Comparison of ENCODE assay signal across 8 cellular contexts in the genomic region with DNA sequence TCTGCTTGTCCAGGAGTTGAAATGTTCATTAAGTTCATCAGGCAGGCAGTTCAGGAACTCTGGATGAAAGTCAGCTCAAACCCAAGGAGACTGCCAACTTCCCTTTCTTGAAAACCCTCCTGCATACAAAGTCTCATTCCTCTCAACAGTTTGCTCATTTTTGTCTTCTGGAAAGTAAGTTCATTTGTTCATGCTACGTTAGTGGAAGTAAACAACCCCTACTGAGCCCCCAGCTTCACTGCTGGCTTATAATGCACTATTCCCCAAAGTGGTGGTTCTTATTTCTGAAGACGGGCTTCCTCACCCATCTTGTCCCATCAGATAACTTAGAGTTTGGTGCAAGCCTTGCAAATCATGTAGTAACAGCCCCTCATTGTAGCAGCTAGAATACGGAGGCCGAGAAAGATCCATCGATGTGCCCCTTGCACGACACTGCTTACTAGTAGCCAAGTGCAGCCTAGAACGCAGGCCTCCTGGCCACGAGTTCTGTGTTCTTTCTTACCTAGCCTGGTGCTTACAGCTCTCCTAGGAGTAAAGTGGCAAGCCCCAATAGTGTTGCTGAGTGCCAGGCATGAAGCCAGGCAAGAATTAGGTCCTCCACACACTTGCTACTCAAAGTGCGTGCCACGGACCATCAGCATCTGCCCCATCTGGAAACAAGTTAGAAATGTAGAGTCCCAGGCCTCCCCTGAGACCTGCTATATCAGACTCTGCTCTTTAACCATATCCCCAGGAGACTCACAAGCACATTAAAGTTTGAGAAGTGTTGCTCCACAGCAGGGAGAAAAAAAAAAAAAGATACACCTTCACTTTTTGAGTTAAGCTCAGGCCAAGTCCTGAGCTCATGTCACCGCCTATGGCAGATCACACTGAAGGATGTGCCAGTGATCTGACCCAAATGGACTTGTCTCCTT.
A peak's percentile ranks its signal among the peaks of the same experiment; 100 is the strongest.
DNase-seq lines count a peak whose midpoint lies in the region; ATAC-seq and TF ChIP-seq lines count a peak whose summit lies in the region.

No MANE protein-coding gene starts in this region.

- intact Hi-C loops in gastrocnemius medialis (cut with DNase I; ENCODE audit: low total_unique reads), result no loop called here

- no peaks in the 10 kb centered on the region for H3K4me1 ChIP-seq in gastrocnemius medialis

- in situ Hi-C loops in gastrocnemius medialis (cut with MboI; ENCODE audit: low sequenced_read_pairs in 4 of 4), result no loop called here

- TF ChIP-seq POLR2A in gastrocnemius medialis (IDR thresholded peaks at IDR 0.05), result no peak

- H3K27me3 ChIP-seq in gastrocnemius medialis, result no peaks in the 10 kb centered on the region

- ATAC-seq in stimulated activated naive CD8-positive, alpha-beta T cell treated with anti-CD3 and anti-CD28 coated beads, Interleukin-15, Interleukin-2, amounts not matched to agents 100 U/mL and 50 U/mL, for 24 hours, result peak; percentile 43
- ATAC-seq in stimulated activated naive CD8-positive, alpha-beta T cell treated with anti-CD3 and anti-CD28 coated beads, Interleukin-15, amount 100 ng/mL, for 72 hours, result no peak
- ATAC-seq in HG02884 (IDR thresholded peaks at IDR 0.05; ENCODE audit: unreplicated experiment) (peak; percentile 36), gastrocnemius medialis (no peak)

- TF ChIP-seq CTCF in gastrocnemius medialis (IDR thresholded peaks at IDR 0.05 in 4 of 5, conservative IDR thresholded peaks at IDR 0.05 in 1 of 5) (no peak), GM10248 (IDR thresholded peaks at IDR 0.05; ENCODE audit: control extremely low read depth, extremely low read depth, low read depth, missing control alignments) (no peak)

- no peak overlapping the region for H3K4me3 ChIP-seq in gastrocnemius medialis

- H3K27ac ChIP-seq in gastrocnemius medialis, result no peak overlapping the region

- no peaks in the 10 kb centered on the region for H3K27me3 Mint-ChIP-seq in stimulated activated naive CD8-positive, alpha-beta T cell treated with anti-CD3 and anti-CD28 coated beads, Interleukin-15, amount 100 ng/mL, for 72 hours

- peaks cover 36% of the 10 kb centered on the region for H3K4me1 Mint-ChIP-seq in stimulated activated naive CD8-positive, alpha-beta T cell treated with anti-CD3 and anti-CD28 coated beads, Interleukin-15, amount 100 ng/mL, for 72 hours

- POLR2A ChIA-PET in GM10248 (lab: Yijun Ruan, JAX), result interaction anchor here (0.6 kb wide), 1 partner anchor 114 kb away, joined by 5 read pairs; no protein-coding TSS in a partner anchor

- H3K36me3 ChIP-seq in gastrocnemius medialis, result no peaks in the 10 kb centered on the region

- peak; percentile 12 for DNase-seq in stimulated activated naive CD8-positive, alpha-beta T cell treated with anti-CD3 and anti-CD28 coated beads, Interleukin-15, Interleukin-2, amounts not matched to agents 100 U/mL and 50 U/mL, for 24 hours
- no peak for DNase-seq in stimulated activated naive CD8-positive, alpha-beta T cell treated with anti-CD3 and anti-CD28 coated beads, Interleukin-15, amount 100 ng/mL, for 72 hours
- DNase-seq in MV-4-11 (lab: John Stamatoyannopoulos, UW) (peak; percentile 34), gastrocnemius medialis (no peak), NCI-H1417 treated with DMSO at 0.1 percent for 48 hours (lab: John Stamatoyannopoulos, UW) (no peak), NCI-H510A treated with DMSO at 0.1 percent for 48 hours (lab: John Stamatoyannopoulos, UW) (no peak), GM10248 (ENCODE audit: extremely low spot score) (no peak)

- no peak overlapping the region for H3K27ac Mint-ChIP-seq in stimulated activated naive CD8-positive, alpha-beta T cell treated with anti-CD3 and anti-CD28 coated beads, Interleukin-15, amount 100 ng/mL, for 72 hours

- H3K9me3 Mint-ChIP-seq in stimulated activated naive CD8-positive, alpha-beta T cell treated with anti-CD3 and anti-CD28 coated beads, Interleukin-15, amount 100 ng/mL, for 72 hours, result no peaks in the 10 kb centered on the region

- CTCF ChIA-PET in GM10248 (lab: Yijun Ruan, JAX), result interaction anchor here (1.1 to 2.1 kb wide), 3 partner anchors 11 to 64 kb away, joined by 3 to 6 read pairs (median 5); no protein-coding TSS in a partner anchor

- no peak overlapping the region for H3K4me3 Mint-ChIP-seq in stimulated activated naive CD8-positive, alpha-beta T cell treated with anti-CD3 and anti-CD28 coated beads, Interleukin-15, amount 100 ng/mL, for 72 hours

- H3K9me3 ChIP-seq in gastrocnemius medialis, result no peaks in the 10 kb centered on the region

Comparison
In these comparisons a context has a peak if more than half of its experiments do, and no peak if none do; other contexts are left out.
1. ATAC-seq: peak in stimulated activated naive CD8-positive, alpha-beta T cell treated with anti-CD3 and anti-CD28 coated beads, Interleukin-15, Interleukin-2, amounts not matched to agents 100 U/mL and 50 U/mL, for 24 hours (single experiment) and HG02884 (single experiment); none in stimulated activated naive CD8-positive, alpha-beta T cell treated with anti-CD3 and anti-CD28 coated beads, Interleukin-15, amount 100 ng/mL, for 72 hours (single experiment) and gastrocnemius medialis (0 of 2).
2. DNase-seq: peak in stimulated activated naive CD8-positive, alpha-beta T cell treated with anti-CD3 and anti-CD28 coated beads, Interleukin-15, Interleukin-2, amounts not matched to agents 100 U/mL and 50 U/mL, for 24 hours (single experiment) and MV-4-11 (single experiment); none in stimulated activated naive CD8-positive, alpha-beta T cell treated with anti-CD3 and anti-CD28 coated beads, Interleukin-15, amount 100 ng/mL, for 72 hours (0 of 2), gastrocnemius medialis (0 of 2), NCI-H1417 treated with DMSO at 0.1 percent for 48 hours (single experiment), NCI-H510A treated with DMSO at 0.1 percent for 48 hours (single experiment) and GM10248 (single experiment).